6 cellular contexts compared by ENCODE assay signal in genomic region chr22:20956258-20957117, GRCh38. TPM values are rescaled to one million over a fixed set of nuclear protein-coding genes. Genes with fewer than 3 reads are reported as not detected.
DNase-seq lines count a peak whose midpoint lies in the region; TF ChIP-seq lines count a peak whose summit lies in the region.

No MANE protein-coding gene starts in this region.

- no peak overlapping the region for H3K27ac Mint-ChIP-seq in activated T-cell treated with anti-CD3 and anti-CD28 coated beads, Interleukin-2, amount 50 U/mL, for 24 hours

- H3K4me1 ChIP-seq in tibial artery, result peaks cover 0 to 23% (median 18%) of the 10 kb centered on the region in 4 donors

- peak overlapping the region; percentile 53 to 64 for H3K4me3 ChIP-seq in tibial artery

- no peaks in the 10 kb centered on the region for H3K9me3 ChIP-seq in tibial artery

- peaks cover 34% of the 10 kb centered on the region for H3K27me3 Mint-ChIP-seq in activated T-cell treated with anti-CD3 and anti-CD28 coated beads, Interleukin-2, amount 50 U/mL, for 24 hours

- TF ChIP-seq CTCF in tibial artery (IDR thresholded peaks at IDR 0.05), result no peak

- intact Hi-C loops in tibial artery (cut with DNase I; ENCODE audit: low total_unique reads), result no loop called here

- no peaks in the 10 kb centered on the region for H3K9me3 Mint-ChIP-seq in activated T-cell treated with anti-CD3 and anti-CD28 coated beads, Interleukin-2, amount 50 U/mL, for 24 hours

- DNase-seq in activated T-cell treated with anti-CD3 and anti-CD28 coated beads, Interleukin-2, amount 50 U/mL, for 24 hours, result no peak
- DNase-seq in activated T-cell treated with anti-CD3 and anti-CD28 coated beads, Interleukin-2, amount 50 U/mL, for 1 hour, result no peak
- DNase-seq in fibroblast of peridontal ligament (ENCODE audit: extremely low read depth), result peak; percentile 10
- no peak for DNase-seq in tibial artery
- no peak for DNase-seq in A172 (ENCODE audit: low spot score)
- no peak for DNase-seq in HPDE6-E6E7 (ENCODE audit: extremely low spot score)

- H3K27ac ChIP-seq in tibial artery, result peak overlapping the region in 1 of 2 donors; percentile 17

- H3K36me3 Mint-ChIP-seq in activated T-cell treated with anti-CD3 and anti-CD28 coated beads, Interleukin-2, amount 50 U/mL, for 24 hours (ENCODE audit: low read depth), result peaks cover 29% of the 10 kb centered on the region

- peaks cover 11% of the 10 kb centered on the region for H3K4me1 Mint-ChIP-seq in activated T-cell treated with anti-CD3 and anti-CD28 coated beads, Interleukin-2, amount 50 U/mL, for 24 hours (ENCODE audit: low read depth)

- H3K4me3 Mint-ChIP-seq in activated T-cell treated with anti-CD3 and anti-CD28 coated beads, Interleukin-2, amount 50 U/mL, for 24 hours, result peak overlapping the region; percentile 36

- peaks cover 9 to 23% (median 19%) of the 10 kb centered on the region in 3 donors for H3K36me3 ChIP-seq in tibial artery

- H3K27me3 ChIP-seq in tibial artery, result peaks cover 0 to 8% of the 10 kb centered on the region in 2 donors

RNA-seq across cellular contexts. Expression of gene AIFM3, which starts 10.6 kb away (rescaled TPM):
- total RNA-seq in A172 (2014; rRNA removed; shearing (Covaris generic)), result 1.4 TPM in 1 of 2 replicates, not detected in the other

RNA-seq across cellular contexts. Expression of gene LZTR1, which starts 25.6 kb away (rescaled TPM):
- total RNA-seq in A172 (2014; rRNA removed; shearing (Covaris generic)), result 18.9 and 21.9 TPM in 2 replicates

RNA-seq across cellular contexts. Expression of gene CRKL, which starts 39.3 kb away (rescaled TPM):
- total RNA-seq in A172 (2014; rRNA removed; shearing (Covaris generic)), result 29.1 and 33.8 TPM in 2 replicates

RNA-seq across cellular contexts. Expression of gene THAP7, which starts 45.4 kb away (rescaled TPM):
- total RNA-seq in A172 (2014; rRNA removed; shearing (Covaris generic)), result 46.9 and 49.0 TPM in 2 replicates

RNA-seq across cellular contexts. Expression of gene P2RX6, which starts 58.5 kb away (rescaled TPM):
- 2.8 and 3.5 TPM in 2 replicates for total RNA-seq in A172 (2014; rRNA removed; shearing (Covaris generic))
